In the genomic region with DNA sequence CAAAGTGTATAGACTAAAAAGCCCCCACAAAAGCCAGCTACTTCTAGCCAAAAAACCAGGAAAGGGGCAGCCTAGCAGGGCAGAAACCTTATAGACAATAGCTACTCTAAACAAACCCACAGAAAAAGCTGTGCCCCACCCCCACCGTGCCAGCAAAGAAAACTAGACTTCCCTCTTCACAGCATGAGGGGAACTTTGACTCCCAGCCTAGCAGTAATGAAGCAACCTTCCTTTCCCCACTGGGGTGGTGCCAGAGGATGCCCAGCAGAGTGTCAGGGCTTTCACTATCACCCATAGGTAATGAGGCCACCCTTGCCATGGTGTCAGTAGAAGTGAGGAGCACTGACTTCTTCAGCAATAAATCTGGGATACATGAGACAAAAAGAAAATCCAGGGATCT, we compare ENCODE assay signal across 28 cellular contexts.
DNase-seq lines count a peak whose midpoint lies in the region; ATAC-seq, FAIRE-seq and TF ChIP-seq lines count a peak whose summit lies in the region.
"Had no signal": no experiment of that assay in that cellular context is flagged by ENCODE, and none has a peak within 500 bp of the region (broad histone marks: within the 10 kb centered on the region; RNA-seq: fewer than 3 reads in every experiment).

No MANE protein-coding gene starts in this region.

- 38% methylated on average over 1 of the region's 1 CpG for WGBS in A549 (ENCODE audit: missing lambda C conversion rate)
- WGBS in GM12878 (ENCODE audit: insufficient coverage, insufficient replicate concordance, low lambda C conversion rate, missing lambda C conversion rate): 0% methylated on average over 1 of the region's 1 CpG

- intact Hi-C loops in GM12878 (cut with micrococcal nuclease; ENCODE audit: unreplicated experiment) (no loop called here), mucosa of descending colon (cut with DNase I, micrococcal nuclease) (no loop called here)

- DNase-seq in A549 (ENCODE audit: low read depth in 1 of 2, low spot score in 1 of 2) (no peak), NB4 (ENCODE audit: low read depth) (peak; percentile 60), GM12878 (ENCODE audit: low read depth, low spot score) (no peak), mucosa of descending colon (peak in 1 of 3 donors; percentile 65), activated gamma-delta T cell treated with Interleukin-2 at 50 U/mL for 16 hours (no peak), SJCRH30 (no peak), NCI-H2196 treated with DMSO at 0.1 percent for 48 hours (lab: John Stamatoyannopoulos, UW; ENCODE audit: unreplicated experiment) (no peak)
- no peak for DNase-seq in activated CD4-positive, alpha-beta T cell treated with anti-CD3 and anti-CD28 coated beads for 4 hours
- DNase-seq: activated CD4-positive, alpha-beta T cell treated with anti-CD3 and anti-CD28 coated beads for 48 hours; activated naive CD4-positive, alpha-beta T cell treated with anti-CD3 and anti-CD28 coated beads for 36 hours; activated T-cell treated with anti-CD3 and anti-CD28 coated beads, Interleukin-2, amount 50 U/mL, for 48 hours; BE2C; effector memory CD4-positive, alpha-beta T cell; erythroblast; GF-D8; GM23248; KG1; left ventricle myocardium inferior; midbrain; NCI-H1694 treated with DMSO at 0.1 percent for 48 hours; NCI-H82; PC-9; sigmoid colon; stomach had no signal

- RAD21 ChIA-PET in GM12878 (lab: Charles Lee; ENCODE audit: unreplicated experiment): interaction anchor here (0.8 kb wide), 1 partner anchor 66 kb away, joined by 4 read pairs; no protein-coding TSS in a partner anchor

- H3K79me2 ChIP-seq in GM12878 (ENCODE audit: control insufficient read depth, insufficient read depth, low read length): no peaks in the 10 kb centered on the region

- no peaks in the 10 kb centered on the region for H4K20me1 ChIP-seq in GM12878 (ENCODE audit: control insufficient read depth, insufficient read depth)

- H3K4me3 ChIP-seq in A549 (no peak overlapping the region), NB4 (ENCODE audit: low read depth, low read length) (no peak overlapping the region), GM12878 (no peak overlapping the region), mucosa of descending colon (no peak overlapping the region), SJCRH30 (no peak overlapping the region)
- H3K4me3 ChIP-seq: breast epithelium, GM23248, left ventricle myocardium inferior, PC-9, sigmoid colon, SJSA1, stomach, tibial nerve had no signal

- no peak for TF ChIP-seq CTCF in A549 (IDR thresholded peaks at IDR 0.05)
- no peak for TF ChIP-seq CTCF in NB4 (IDR thresholded peaks at IDR 0.05; ENCODE audit: low read depth, low read length)
- no peak for TF ChIP-seq CTCF in GM12878 (IDR thresholded peaks at IDR 0.05 in 2 of 3, conservative IDR thresholded peaks at IDR 0.05 in 1 of 3; ENCODE audit: control insufficient read depth in 2 of 3, extremely low read depth in 1 of 3, insufficient read depth in 1 of 3, low read depth in 3 of 3, low read length in 3 of 3)
- no peak for TF ChIP-seq CTCF in mucosa of descending colon (IDR thresholded peaks at IDR 0.05)

- no peaks in the 10 kb centered on the region for H3K27me3 ChIP-seq in GM12878 (replicated peaks in 1 of 2; ENCODE audit: control insufficient read depth in 2 of 2, insufficient read depth in 2 of 2, low read length in 1 of 2)
- no peaks in the 10 kb centered on the region for H3K27me3 ChIP-seq in SJCRH30
- H3K27me3 ChIP-seq: BE2C, breast epithelium, sigmoid colon, SJSA1, stomach, tibial nerve had no signal

- FAIRE-seq in A549 (lab: Jason Lieb, UNC) (no peak), GM12878 (lab: Jason Lieb, UNC) (no peak)

- peak overlapping the region; percentile 25; the same call in 2 of the 3 replicates for H3K4me2 ChIP-seq in A549
- H3K4me2 ChIP-seq in GM12878 (ENCODE audit: control insufficient read depth, insufficient read depth): no peak overlapping the region
- H3K4me2 ChIP-seq: PC-9 had no signal

- BruUV-seq in GM12878 (replicated peaks; lab: Mats Ljungman, UMichigan): no TSS peak

- H3K4me1 ChIP-seq in A549 (peaks cover 9% of the 10 kb centered on the region; the same call in 2 of the 3 replicates), GM12878 (ENCODE audit: control insufficient read depth, insufficient read depth, low read length) (peaks cover 7% of the 10 kb centered on the region; the same call in 1 of the 2 replicates), mucosa of descending colon (ENCODE audit: low read depth) (peaks cover 5% of the 10 kb centered on the region), SJCRH30 (no peaks in the 10 kb centered on the region)
- H3K4me1 ChIP-seq: BE2C, breast epithelium, left ventricle myocardium inferior, sigmoid colon, SJSA1, stomach, tibial nerve had no signal

- SMC1A ChIA-PET in GM12878 (lab: Charles Lee; ENCODE audit: uncharacterized antibody, unreplicated experiment): interaction anchor here (0.6 to 1.5 kb wide), 2 partner anchors 28 to 100 kb away, joined by 3 to 4 read pairs; no protein-coding TSS in a partner anchor

- in situ Hi-C loops in GM12878 (cut with MboI): no loop called here

- no peak for ATAC-seq in A549
- ATAC-seq in GM12878: no peak; the same call in 1 of the 3 replicates
- peak; percentile 69 for ATAC-seq in mucosa of descending colon
- ATAC-seq: natural killer cell treated with Interleukin-12 subunit alpha and Interleukin-12 subunit beta and Interleukin-15 and Interleukin-18, amount 100 ng/mL, for 72 hours had no signal

- POLR2A ChIA-PET in A549 (lab: Yijun Ruan, JAX) (no interaction called here), GM12878 (lab: Charles Lee) (no interaction called here)

- H2AFZ ChIP-seq in GM12878 (ENCODE audit: control insufficient read depth, low read depth, low read length): peak overlapping the region; percentile 39
- H2AFZ ChIP-seq: GM23248, PC-9 had no signal

- H3K27ac ChIP-seq in A549: peak overlapping the region in 1 of 2 experiments; percentile 65; a peak in 3 of 6 replicates
- H3K27ac ChIP-seq in GM12878 (ENCODE audit: control insufficient read depth, insufficient read depth): no peak overlapping the region
- H3K27ac ChIP-seq in SJCRH30: no peak overlapping the region
- H3K27ac ChIP-seq: breast epithelium, GM23248, left ventricle myocardium inferior, PC-9, sigmoid colon, SJSA1, stomach, tibial nerve had no signal

- no peak overlapping the region for H3K9ac ChIP-seq in GM12878 (ENCODE audit: control insufficient read depth, insufficient read depth, low read length)
- H3K9ac ChIP-seq: GM23248 had no signal

- no peak for TF ChIP-seq RAD21 in A549 (conservative IDR thresholded peaks at IDR 0.05 in 1 of 2, IDR thresholded peaks at IDR 0.05 in 1 of 2)
- TF ChIP-seq RAD21 in GM12878 (IDR thresholded peaks at IDR 0.05; ENCODE audit: insufficient read depth, low read depth, low read length): no peak

- no peaks in the 10 kb centered on the region for H3K36me3 ChIP-seq in GM12878 (ENCODE audit: control insufficient read depth in 2 of 2, insufficient read depth in 2 of 2, low read length in 1 of 2)
- no peaks in the 10 kb centered on the region for H3K36me3 ChIP-seq in mucosa of descending colon (ENCODE audit: low read depth)
- H3K36me3 ChIP-seq in SJCRH30: no peaks in the 10 kb centered on the region
- H3K36me3 ChIP-seq: BE2C, breast epithelium, left ventricle myocardium inferior, sigmoid colon, SJSA1, stomach, tibial nerve had no signal

- CTCF ChIA-PET in A549 (lab: Yijun Ruan, JAX): interaction anchor here (0.7 to 0.8 kb wide), 2 partner anchors 9 to 384 kb away, joined by 3 read pairs; no protein-coding TSS in a partner anchor
- CTCF ChIA-PET in GM12878 (lab: Yijun Ruan, JAX): interaction anchor here (1.3 kb wide), 1 partner anchor 66 kb away, joined by 4 read pairs; no protein-coding TSS in a partner anchor

- TF ChIP-seq EP300 in A549 (IDR thresholded peaks at IDR 0.05) (no peak), GM12878 (IDR thresholded peaks at IDR 0.05; ENCODE audit: borderline replicate concordance in 1 of 2, control insufficient read depth in 1 of 2, low read depth in 2 of 2, low read length in 2 of 2) (no peak)

- 0 out of 3 replicates have a peak, but pooled peaks cover 3% of the 10 kb centered on the region for H3K9me3 ChIP-seq in A549
- H3K9me3 ChIP-seq in GM12878 (replicated peaks; ENCODE audit: control insufficient read depth, insufficient read depth, low read length): no peaks in the 10 kb centered on the region
- H3K9me3 ChIP-seq in mucosa of descending colon: no peaks in the 10 kb centered on the region
- H3K9me3 ChIP-seq in SJCRH30 (replicated peaks): no peaks in the 10 kb centered on the region
- H3K9me3 ChIP-seq: BE2C, breast epithelium, sigmoid colon, SJSA1, stomach had no signal

- TF ChIP-seq POLR2A in A549 (IDR thresholded peaks at IDR 0.05; ENCODE audit: low read length) (no peak), NB4 (IDR thresholded peaks at IDR 0.05; ENCODE audit: extremely low read depth, insufficient read length) (no peak), GM12878 (IDR thresholded peaks at IDR 0.05; ENCODE audit: low read depth, low read length) (no peak)

TF ChIP-seq in A549, 52 proteins besides CTCF, POLR2A, EP300 and RAD21 (continues in another document):
- TF ChIP-seq, protein P1, sequence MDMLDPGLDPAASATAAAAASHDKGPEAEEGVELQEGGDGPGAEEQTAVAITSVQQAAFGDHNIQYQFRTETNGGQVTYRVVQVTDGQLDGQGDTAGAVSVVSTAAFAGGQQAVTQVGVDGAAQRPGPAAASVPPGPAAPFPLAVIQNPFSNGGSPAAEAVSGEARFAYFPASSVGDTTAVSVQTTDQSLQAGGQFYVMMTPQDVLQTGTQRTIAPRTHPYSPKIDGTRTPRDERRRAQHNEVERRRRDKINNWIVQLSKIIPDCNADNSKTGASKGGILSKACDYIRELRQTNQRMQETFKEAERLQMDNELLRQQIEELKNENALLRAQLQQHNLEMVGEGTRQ (IDR thresholded peaks at IDR 0.05): no peak
- no peak for TF ChIP-seq JUNB (IDR thresholded peaks at IDR 0.05)
- TF ChIP-seq HOXA7 (CRISPR knock-in tag; IDR thresholded peaks at IDR 0.05): no peak
- no peak for TF ChIP-seq GATA3 (IDR thresholded peaks at IDR 0.05; ENCODE audit: borderline replicate concordance)
- TF ChIP-seq HEYL (CRISPR knock-in tag; IDR thresholded peaks at IDR 0.05): no peak

TF ChIP-seq in GM12878, 131 proteins besides CTCF, POLR2A, EP300 and RAD21 (continues in another document):
- TF ChIP-seq ZSCAN29 (IDR thresholded peaks at IDR 0.05): no peak
- TF ChIP-seq, protein P2, sequence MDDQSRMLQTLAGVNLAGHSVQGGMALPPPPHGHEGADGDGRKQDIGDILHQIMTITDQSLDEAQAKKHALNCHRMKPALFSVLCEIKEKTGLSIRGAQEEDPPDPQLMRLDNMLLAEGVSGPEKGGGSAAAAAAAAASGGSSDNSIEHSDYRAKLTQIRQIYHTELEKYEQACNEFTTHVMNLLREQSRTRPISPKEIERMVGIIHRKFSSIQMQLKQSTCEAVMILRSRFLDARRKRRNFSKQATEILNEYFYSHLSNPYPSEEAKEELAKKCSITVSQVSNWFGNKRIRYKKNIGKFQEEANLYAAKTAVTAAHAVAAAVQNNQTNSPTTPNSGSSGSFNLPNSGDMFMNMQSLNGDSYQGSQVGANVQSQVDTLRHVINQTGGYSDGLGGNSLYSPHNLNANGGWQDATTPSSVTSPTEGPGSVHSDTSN (IDR thresholded peaks at IDR 0.05; ENCODE audit: insufficient replicate concordance, low read depth, low read length): no peak
- no peak for TF ChIP-seq ZNF622 (IDR thresholded peaks at IDR 0.05)
- TF ChIP-seq ZNF274 (IDR thresholded peaks at IDR 0.05; ENCODE audit: insufficient read depth, insufficient read length): no peak
- TF ChIP-seq TCF3 (IDR thresholded peaks at IDR 0.05; ENCODE audit: borderline replicate concordance, insufficient read depth, low read depth, low read length): no peak
